20 cellular contexts compared by ENCODE assay signal in genomic region chr19:45600340-45600885, GRCh38. TPM values are rescaled to one million over a fixed set of nuclear protein-coding genes. Genes with fewer than 3 reads are reported as not detected.
DNase-seq lines count a peak whose midpoint lies in the region; ATAC-seq and TF ChIP-seq lines count a peak whose summit lies in the region.
"Had no signal": no experiment of that assay in that cellular context is flagged by ENCODE, and none has a peak within 500 bp of the region (broad histone marks: within the 10 kb centered on the region; RNA-seq: fewer than 3 reads in every experiment).

No MANE protein-coding gene starts in this region.

- no peak overlapping the region for H3K9ac ChIP-seq in H9 (ENCODE audit: extremely low read depth, insufficient read length, low read length)
- H3K9ac ChIP-seq in subcutaneous abdominal adipose tissue (ENCODE audit: low read length in 5 of 5): peak overlapping the region in 1 of 5 donors; percentile 91

- H3K4me2 ChIP-seq in H9 (ENCODE audit: insufficient read depth, insufficient read length, low read length): peak overlapping the region; percentile 65

- H3K27ac Mint-ChIP-seq in H9: no peak overlapping the region
- H3K27ac Mint-ChIP-seq: natural killer cell, progenitor cell of endocrine pancreas had no signal

- H2AK5ac ChIP-seq in H9 (ENCODE audit: insufficient read length, low read length): no peak overlapping the region

- peak overlapping the region in 3 of 5 donors; percentile 75 to 83 (median 76) for H3K4me3 ChIP-seq in subcutaneous abdominal adipose tissue (ENCODE audit: low read depth in 1 of 5, low read length in 5 of 5)

- H3K23me2 ChIP-seq in H9 (ENCODE audit: insufficient read length, low read depth, low read length, poor library complexity, severe bottlenecking): peaks cover 6% of the 10 kb centered on the region

- H4K20me1 ChIP-seq in H9 (ENCODE audit: control insufficient read depth, insufficient read depth, insufficient read length): no peaks in the 10 kb centered on the region

- no peak overlapping the region for H3K14ac ChIP-seq in H9 (ENCODE audit: insufficient read depth, low read length)

- H3K36me3 Mint-ChIP-seq in H9 (ENCODE audit: insufficient read depth in 1 of 3, low read depth in 3 of 3): peaks cover 0 to 3% (median 0%) of the 10 kb centered on the region in 3 experiments; a peak in 2 of 7 replicates
- H3K36me3 Mint-ChIP-seq: natural killer cell had no signal

- no peak overlapping the region for H2BK20ac ChIP-seq in H9 (ENCODE audit: low read depth, low read length, poor library complexity, severe bottlenecking)

- H3K4ac ChIP-seq in H9 (ENCODE audit: low read depth, low read length): no peak overlapping the region

- no peak for TF ChIP-seq CTCF in H9 (conservative IDR thresholded peaks at IDR 0.05)

- H2AFZ ChIP-seq in H9 (ENCODE audit: low read length): no peak overlapping the region

- H3K4me1 ChIP-seq in H9 (ENCODE audit: insufficient read depth, low read length): no peaks in the 10 kb centered on the region
- peaks cover 4 to 64% (median 32%) of the 10 kb centered on the region in 5 donors for H3K4me1 ChIP-seq in subcutaneous abdominal adipose tissue (ENCODE audit: control insufficient read depth in 5 of 5, insufficient read depth in 5 of 5, low read length in 5 of 5)
- H3K4me1 ChIP-seq: Caco-2 had no signal

- peak overlapping the region in 1 of 2 experiments; percentile 57; a peak in 1 of 5 replicates for H3K4me3 Mint-ChIP-seq in H9
- H3K4me3 Mint-ChIP-seq: natural killer cell had no signal

- H3K23ac ChIP-seq in H9 (ENCODE audit: insufficient read length, low read depth, low read length): no peak overlapping the region

- H2BK120ac ChIP-seq in H9 (ENCODE audit: low read depth, low read length, poor library complexity, severe bottlenecking): no peak overlapping the region

- H4K5ac ChIP-seq in H9 (ENCODE audit: insufficient read length, low read depth, low read length): no peak overlapping the region

- DNase-seq in H9 (no peak), caudate nucleus (lab: John Stamatoyannopoulos, UW) (no peak), CD1c-positive myeloid dendritic cell (ENCODE audit: extremely low spot score) (no peak)
- DNase-seq in activated CD8-positive, alpha-beta memory T cell treated with anti-CD3 and anti-CD28 coated beads, Interleukin-2, amount 50 U/mL, for 48 hours: no peak
- DNase-seq: activated CD4-positive, CD25-positive, alpha-beta regulatory T cell treated with anti-CD3 and anti-CD28 coated beads, Interleukin-2, amount 50 U/mL, for 72 hours; Caco-2; head of caudate nucleus; mesendoderm; natural killer cell; NCI-H1105 treated with DMSO at 0.1 percent for 48 hours; NCI-H524; stimulated activated CD4-positive, alpha-beta T cell treated with anti-CD3 and anti-CD28 coated beads, Interleukin-12 subunit alpha, Interleukin-12 subunit beta, amount 100 ng/mL, for 4 hours; tibial artery had no signal

- H4K8ac ChIP-seq in H9 (replicated peaks; ENCODE audit: insufficient read length, low read depth, low read length): no peak overlapping the region

- H2BK5ac ChIP-seq in H9 (ENCODE audit: insufficient read length, low read length): no peak overlapping the region

- peaks cover 78% of the 10 kb centered on the region for H3K27me3 Mint-ChIP-seq in H9 (ENCODE audit: low read depth)

- H2BK12ac ChIP-seq in H9 (ENCODE audit: insufficient read length, low read depth, low read length): no peak overlapping the region

- no peaks in the 10 kb centered on the region; a peak in 1 of 5 replicates for H3K9me3 Mint-ChIP-seq in H9
- H3K9me3 Mint-ChIP-seq: natural killer cell had no signal

- H3K79me1 ChIP-seq in H9 (ENCODE audit: insufficient read depth, low read depth, low read length, poor library complexity, severe bottlenecking): no peaks in the 10 kb centered on the region

- no peak for ATAC-seq in GM18858 (IDR thresholded peaks at IDR 0.05; ENCODE audit: unreplicated experiment)
- ATAC-seq: natural killer cell, SK-N-SH treated with all-trans-retinoic acid at 6 μM for 48 hours had no signal

- H3K27me3 ChIP-seq in H9 (ENCODE audit: insufficient read depth, low read length) (peaks cover 34% of the 10 kb centered on the region), layer of hippocampus (ENCODE audit: control insufficient read depth, insufficient read depth, low read length) (peaks cover 32% of the 10 kb centered on the region), subcutaneous abdominal adipose tissue (ENCODE audit: control insufficient read depth in 5 of 5, insufficient read depth in 4 of 5, low read length in 5 of 5) (peaks cover 14 to 54% (median 44%) of the 10 kb centered on the region in 5 donors)

- H3K56ac ChIP-seq in H9 (ENCODE audit: insufficient read length, low read depth, low read length): no peak overlapping the region

- H3T11ph ChIP-seq in H9 (ENCODE audit: low read length): no peak overlapping the region

- H3K27ac ChIP-seq in H9 (ENCODE audit: insufficient read length, low read depth, low read length) (no peak overlapping the region), caudate nucleus (ENCODE audit: low read depth, low read length) (peak overlapping the region; percentile 78), layer of hippocampus (ENCODE audit: low read depth, low read length) (peak overlapping the region; percentile 3), subcutaneous abdominal adipose tissue (ENCODE audit: low read depth, low read length) (peak overlapping the region; percentile 82)
- H3K27ac ChIP-seq: tibial artery had no signal

- no peak overlapping the region for H2BK15ac ChIP-seq in H9 (ENCODE audit: low read depth, low read length)

- H3K79me2 ChIP-seq in H9 (ENCODE audit: insufficient read depth, low read length): no peaks in the 10 kb centered on the region

- H3K4me1 Mint-ChIP-seq in H9: peaks cover 33 to 66% of the 10 kb centered on the region in 2 experiments

- no CpG with 5 or more reads among the region's 5 CpGs for WGBS in H9 (ENCODE audit: extremely low coverage, insufficient read length, low lambda C conversion rate)

- H4K91ac ChIP-seq in H9 (ENCODE audit: insufficient read length, low read depth, low read length): no peak overlapping the region

- H3K9me3 ChIP-seq in H9 (ENCODE audit: control insufficient read depth, low read depth, low read length) (no peaks in the 10 kb centered on the region), subcutaneous abdominal adipose tissue (ENCODE audit: control insufficient read depth in 5 of 5, low read length in 5 of 5) (no peaks in the 10 kb centered on the region)
- H3K9me3 ChIP-seq: Caco-2, tibial artery had no signal

- H3K18ac ChIP-seq in H9 (ENCODE audit: insufficient read length, low read depth, low read length): no peak overlapping the region

- no peaks in the 10 kb centered on the region for H3K36me3 ChIP-seq in subcutaneous abdominal adipose tissue (ENCODE audit: control insufficient read depth in 5 of 5, insufficient read depth in 5 of 5, low read length in 5 of 5)
- H3K36me3 ChIP-seq: tibial artery had no signal

RNA-seq across cellular contexts. Expression of gene GPR4, which starts 1.6 kb away (rescaled TPM):
- 0.07 TPM in 1 of 2 replicates, not detected in the other for total RNA-seq in H9 (2021)
- total RNA-seq: Caco-2, LHCN-M2, progenitor cell of endocrine pancreas, RPMI7951 had no signal

RNA-seq across cellular contexts. Expression of gene OPA3, which starts 15.8 kb away (rescaled TPM):
- total RNA-seq in H9 (2021): 13.0 and 14.7 TPM in 2 replicates

RNA-seq across cellular contexts. Expression of gene EML2, which starts 38.8 kb away (rescaled TPM):
- 19.1 and 22.6 TPM in 2 replicates for total RNA-seq in H9 (2021)
